ENCODE assay signal across 11 cellular contexts in the genomic region with DNA sequence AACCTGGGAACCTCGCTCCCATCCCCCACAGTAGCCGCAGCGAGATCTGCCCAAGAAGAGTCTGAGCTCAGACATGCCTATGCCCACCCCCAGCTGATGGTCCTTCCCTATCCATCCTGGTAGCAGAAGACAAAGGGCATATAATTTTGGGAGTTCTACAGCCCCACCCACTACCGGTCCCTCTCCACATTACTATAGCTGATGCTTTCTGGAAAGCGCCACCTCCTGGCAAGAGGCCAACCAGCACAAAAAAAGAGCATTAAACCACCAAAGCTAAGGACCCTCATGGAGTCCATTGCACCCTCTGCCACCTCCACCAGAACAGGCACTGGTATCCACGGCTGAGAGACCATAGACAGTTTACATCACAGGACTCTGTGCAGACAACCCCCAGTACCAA.
DNase-seq lines count a peak whose midpoint lies in the region; ATAC-seq, FAIRE-seq and TF ChIP-seq lines count a peak whose summit lies in the region.
"Had no signal": no experiment of that assay in that cellular context is flagged by ENCODE, and none has a peak within 500 bp of the region (broad histone marks: within the 10 kb centered on the region; RNA-seq: fewer than 3 reads in every experiment).

No MANE protein-coding gene starts in this region.

- TF ChIP-seq EP300 in SK-N-SH (IDR thresholded peaks at IDR 0.05; ENCODE audit: borderline replicate concordance in 1 of 2, low read depth in 1 of 2, low read length in 1 of 2): no peak

- H3K9ac ChIP-seq in SK-N-SH: no peak overlapping the region

- H3K27ac ChIP-seq in SK-N-SH (ENCODE audit: low read depth in 2 of 2, low read length in 1 of 2): no peak overlapping the region

- no peaks in the 10 kb centered on the region for H3K9me3 ChIP-seq in SK-N-SH

- H3K4me2 ChIP-seq in SK-N-SH: no peak overlapping the region

- no peaks in the 10 kb centered on the region for H3K9me2 ChIP-seq in SK-N-SH

- H4K20me1 ChIP-seq in SK-N-SH (ENCODE audit: insufficient read depth): no peaks in the 10 kb centered on the region

- peaks cover 15% of the 10 kb centered on the region for H3K9me3 Mint-ChIP-seq in WTC11
- peaks cover 37% of the 10 kb centered on the region for H3K9me3 Mint-ChIP-seq in nephron progenitor cell
- H3K9me3 Mint-ChIP-seq: dendritic cell treated with granulocyte-macrophage colony-stimulating factor and Interleukin-4, amounts not matched to agents 40 ng/mL and 50 ng/mL, for 4 days had no signal

- no peak overlapping the region for H2AFZ ChIP-seq in SK-N-SH (ENCODE audit: low read depth)

- ATAC-seq in SK-N-SH treated with all-trans-retinoic acid at 6 μM for 48 hours: no peak
- ATAC-seq in WTC11: peak; percentile 20; the same call in 1 of the 2 replicates
- no peak for ATAC-seq in sciatic nerve
- ATAC-seq: right cardiac atrium had no signal

- H3K4me1 ChIP-seq in SK-N-SH (ENCODE audit: control insufficient read depth in 1 of 2, insufficient read depth in 2 of 2, low read depth in 1 of 2, low read length in 1 of 2): peaks cover 0 to 21% of the 10 kb centered on the region in 2 experiments; a peak in 2 of 4 replicates

- H3K27ac Mint-ChIP-seq in WTC11: no peak overlapping the region
- H3K27ac Mint-ChIP-seq in nephron progenitor cell: no peak overlapping the region
- H3K27ac Mint-ChIP-seq: dendritic cell treated with granulocyte-macrophage colony-stimulating factor and Interleukin-4, amounts not matched to agents 40 ng/mL and 50 ng/mL, for 4 days had no signal

- H3K4me3 ChIP-seq in SK-N-SH (ENCODE audit: low read depth in 2 of 2, low read length in 1 of 2): no peak overlapping the region

- H3K4me3 Mint-ChIP-seq in WTC11: no peak overlapping the region
- H3K4me3 Mint-ChIP-seq in nephron progenitor cell: no peak overlapping the region
- H3K4me3 Mint-ChIP-seq: dendritic cell treated with granulocyte-macrophage colony-stimulating factor and Interleukin-4, amounts not matched to agents 40 ng/mL and 50 ng/mL, for 4 days had no signal

- H3K4me1 Mint-ChIP-seq in WTC11 (peaks cover 18% of the 10 kb centered on the region), nephron progenitor cell (peaks cover 18% of the 10 kb centered on the region)

- no peak for FAIRE-seq in GM19239 (lab: Jason Lieb, UNC)
- FAIRE-seq: G401.6 had no signal

- H3K27me3 Mint-ChIP-seq in WTC11 (ENCODE audit: low read depth): no peaks in the 10 kb centered on the region
- peaks cover 10% of the 10 kb centered on the region for H3K27me3 Mint-ChIP-seq in nephron progenitor cell (ENCODE audit: low read depth, poor library complexity)

- CTCF ChIA-PET in SK-N-SH (lab: Yijun Ruan, JAX) (interaction anchor here (0.7 to 1.0 kb wide), 2 partner anchors 48 to 102 kb away, joined by 3 read pairs; no protein-coding TSS in a partner anchor), WTC11 (lab: Charles Lee) (interaction anchor here (0.6 to 2.2 kb wide), 30 partner anchors 10 to 1637 kb away, joined by 3 to 15 read pairs (median 3); no protein-coding TSS in a partner anchor)

- H3K36me3 ChIP-seq in SK-N-SH (replicated peaks in 1 of 2; ENCODE audit: control insufficient read depth in 1 of 2, insufficient read depth in 2 of 2, low read length in 1 of 2): no peaks in the 10 kb centered on the region

- TF ChIP-seq RAD21 in SK-N-SH (IDR thresholded peaks at IDR 0.05; ENCODE audit: low read length): peak; percentile 7; the same call in 1 of the 2 replicates

- POLR2A ChIA-PET in SK-N-SH (lab: Yijun Ruan, JAX): no interaction called here
- POLR2A ChIA-PET in WTC11 (lab: Charles Lee): no interaction called here

- no peaks in the 10 kb centered on the region; the same call in 1 of the 2 replicates for H3K27me3 ChIP-seq in SK-N-SH (ENCODE audit: insufficient read depth)

- TF ChIP-seq CTCF in SK-N-SH (IDR thresholded peaks at IDR 0.05) (0 out of 2 replicates have a peak, but pooled peaks have one; percentile 14), WTC11 (IDR thresholded peaks at IDR 0.05) (peak; percentile 34; the same call in 1 of the 2 replicates), nephron progenitor cell (IDR thresholded peaks at IDR 0.05) (peak; percentile 9)

- H3K79me2 ChIP-seq in SK-N-SH (ENCODE audit: insufficient read depth): no peaks in the 10 kb centered on the region

- H3K36me3 Mint-ChIP-seq in WTC11 (peaks cover 11% of the 10 kb centered on the region), nephron progenitor cell (ENCODE audit: low read depth) (peaks cover 5% of the 10 kb centered on the region)

- DNase-seq in SK-N-SH: no peak
- DNase-seq in HT-29 (ENCODE audit: low spot score): peak; percentile 40
- DNase-seq in WTC11 (ENCODE audit: low spot score): peak; percentile 61
- DNase-seq in nephron progenitor cell: no peak
- DNase-seq in GM19239 (ENCODE audit: insufficient read length, low spot score): no peak
- no peak for DNase-seq in NCI-H2196 (lab: John Stamatoyannopoulos, UW; ENCODE audit: unreplicated experiment)
- no peak for DNase-seq in sciatic nerve (ENCODE audit: low spot score)
- DNase-seq: right cardiac atrium had no signal

- H3F3A ChIP-seq in SK-N-SH (replicated peaks; ENCODE audit: insufficient read depth): peaks cover 3% of the 10 kb centered on the region

- intact Hi-C loops in sciatic nerve (cut with DNase I): no loop called here

- WGBS in SK-N-SH (ENCODE audit: low lambda C conversion rate): 78% methylated on average over 6 of the region's 6 CpGs

TF ChIP-seq in SK-N-SH, 30 proteins besides CTCF, POLR2A, EP300 and RAD21 (continues in another document):
- TF ChIP-seq, protein P1, sequence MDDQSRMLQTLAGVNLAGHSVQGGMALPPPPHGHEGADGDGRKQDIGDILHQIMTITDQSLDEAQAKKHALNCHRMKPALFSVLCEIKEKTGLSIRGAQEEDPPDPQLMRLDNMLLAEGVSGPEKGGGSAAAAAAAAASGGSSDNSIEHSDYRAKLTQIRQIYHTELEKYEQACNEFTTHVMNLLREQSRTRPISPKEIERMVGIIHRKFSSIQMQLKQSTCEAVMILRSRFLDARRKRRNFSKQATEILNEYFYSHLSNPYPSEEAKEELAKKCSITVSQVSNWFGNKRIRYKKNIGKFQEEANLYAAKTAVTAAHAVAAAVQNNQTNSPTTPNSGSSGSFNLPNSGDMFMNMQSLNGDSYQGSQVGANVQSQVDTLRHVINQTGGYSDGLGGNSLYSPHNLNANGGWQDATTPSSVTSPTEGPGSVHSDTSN (IDR thresholded peaks at IDR 0.05): no peak
- TF ChIP-seq JUND (IDR thresholded peaks at IDR 0.05) (no peak), SMC3 (IDR thresholded peaks at IDR 0.05; ENCODE audit: low read depth, low read length) (no peak), TAF1 (IDR thresholded peaks at IDR 0.05; ENCODE audit: borderline replicate concordance, low read depth, low read length) (no peak), RFX5 (IDR thresholded peaks at IDR 0.05; ENCODE audit: low read length) (no peak), MXI1 (IDR thresholded peaks at IDR 0.05; ENCODE audit: low read depth, low read length) (no peak), TEAD4 (IDR thresholded peaks at IDR 0.05; ENCODE audit: borderline replicate concordance, insufficient read depth) (no peak), FOSL2 (IDR thresholded peaks at IDR 0.05; ENCODE audit: borderline replicate concordance, low read depth) (no peak), ELF1 (IDR thresholded peaks at IDR 0.05) (no peak)

TF ChIP-seq in SK-N-SH treated with all-trans-retinoic acid at 6 μM for 48 hours, 23 proteins besides CTCF, POLR2A, EP300 and RAD21:
- TF ChIP-seq BACH2 (CRISPR knock-in tag; IDR thresholded peaks at IDR 0.05; ENCODE audit: borderline replicate concordance) (no peak), ZFP30 (CRISPR knock-in tag; IDR thresholded peaks at IDR 0.05) (no peak), ISL1 (CRISPR knock-in tag; IDR thresholded peaks at IDR 0.05) (no peak), TCF4 (CRISPR knock-in tag; IDR thresholded peaks at IDR 0.05; ENCODE audit: borderline replicate concordance) (no peak)

TF ChIP-seq in WTC11, 78 proteins besides CTCF, POLR2A, EP300 and RAD21 (continues in another document):
- TF ChIP-seq, protein P2, sequence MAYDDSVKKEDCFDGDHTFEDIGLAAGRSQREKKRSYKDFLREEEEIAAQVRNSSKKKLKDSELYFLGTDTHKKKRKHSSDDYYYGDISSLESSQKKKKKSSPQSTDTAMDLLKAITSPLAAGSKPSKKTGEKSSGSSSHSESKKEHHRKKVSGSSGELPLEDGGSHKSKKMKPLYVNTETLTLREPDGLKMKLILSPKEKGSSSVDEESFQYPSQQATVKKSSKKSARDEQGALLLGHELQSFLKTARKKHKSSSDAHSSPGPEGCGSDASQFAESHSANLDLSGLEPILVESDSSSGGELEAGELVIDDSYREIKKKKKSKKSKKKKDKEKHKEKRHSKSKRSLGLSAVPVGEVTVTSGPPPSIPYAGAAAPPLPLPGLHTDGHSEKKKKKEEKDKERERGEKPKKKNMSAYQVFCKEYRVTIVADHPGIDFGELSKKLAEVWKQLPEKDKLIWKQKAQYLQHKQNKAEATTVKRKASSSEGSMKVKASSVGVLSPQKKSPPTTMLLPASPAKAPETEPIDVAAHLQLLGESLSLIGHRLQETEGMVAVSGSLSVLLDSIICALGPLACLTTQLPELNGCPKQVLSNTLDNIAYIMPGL (CRISPR knock-in tag; IDR thresholded peaks at IDR 0.05): no peak
- TF ChIP-seq, protein P3, sequence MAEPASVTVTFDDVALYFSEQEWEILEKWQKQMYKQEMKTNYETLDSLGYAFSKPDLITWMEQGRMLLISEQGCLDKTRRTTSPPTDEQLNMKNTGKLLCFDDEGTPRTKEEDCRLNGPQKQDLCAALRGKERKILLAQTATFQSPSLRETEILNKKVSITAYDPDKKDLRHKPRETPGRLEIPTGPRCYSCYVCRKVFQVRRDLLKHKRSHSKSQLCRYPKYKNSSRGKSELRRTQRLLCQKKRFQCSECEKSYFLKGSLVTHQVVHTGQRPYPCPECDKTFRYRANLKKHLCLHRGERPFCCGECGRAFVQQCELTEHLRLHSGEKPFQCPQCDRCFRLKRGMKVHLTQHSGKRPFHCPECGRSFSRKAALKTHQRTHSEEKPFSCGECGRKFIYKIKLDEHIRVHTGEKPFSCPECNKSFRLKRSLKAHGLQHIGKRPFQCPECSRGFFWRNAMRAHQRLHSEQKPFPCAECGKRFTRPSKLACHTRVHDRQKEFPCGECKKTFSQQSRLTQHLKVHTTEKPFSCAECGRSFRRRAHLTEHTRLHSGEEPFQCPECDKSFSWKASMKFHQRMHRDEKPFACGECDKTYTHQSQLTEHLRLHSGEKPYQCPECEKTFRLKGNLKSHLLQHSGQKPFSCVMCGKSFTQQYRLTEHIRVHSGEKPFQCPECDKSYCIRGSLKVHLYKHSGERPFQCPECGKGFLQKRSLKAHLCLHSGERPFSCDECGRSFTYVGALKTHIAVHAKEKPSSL (CRISPR knock-in tag; conservative IDR thresholded peaks at IDR 0.05): no peak

Comparison
In these comparisons a context has a peak if more than half of its experiments do, and no peak if none do; other contexts are left out.
1. DNase-seq: peak in HT-29 (single experiment) and WTC11 (single experiment); none in SK-N-SH (single experiment), nephron progenitor cell (single experiment), GM19239 (single experiment), NCI-H2196 (single experiment) and sciatic nerve (single experiment).
2. Peak in every context shown above with its lines, with median percentiles within 50 percentile points of each other: CTCF ChIP-seq.